Comparison of ENCODE assay signal across 33 cellular contexts in genomic region chr14:88499225-88499624, GRCh38. TPM values are rescaled to one million over a fixed set of nuclear protein-coding genes. Genes with fewer than 3 reads are reported as not detected.
"Had no signal": no experiment of that assay in that cellular context is flagged by ENCODE, and none has a peak within 500 bp of the region (broad histone marks: within the 10 kb centered on the region; RNA-seq: fewer than 3 reads in every experiment).

No MANE protein-coding gene starts in this region.

- H3K36me3 Mint-ChIP-seq: activated CD4-positive, alpha-beta memory T cell treated with anti-CD3 and anti-CD28 coated beads for 36 hours; activated CD8-positive, alpha-beta memory T cell treated with anti-CD3 and anti-CD28 coated beads, Interleukin-2, amount 10 ng/mL, durations not matched to agents 7 days and 5 days; activated naive CD8-positive, alpha-beta T cell had no signal

- H3K4me3 ChIP-seq: body of pancreas, esophagus muscularis mucosa, gastrocnemius medialis had no signal

- H3K9me3 ChIP-seq: body of pancreas, esophagus muscularis mucosa, gastrocnemius medialis had no signal

- H3K27ac Mint-ChIP-seq: activated CD4-positive, alpha-beta memory T cell treated with anti-CD3 and anti-CD28 coated beads for 36 hours; activated CD4-positive, alpha-beta T cell treated with anti-CD3 and anti-CD28 coated beads for 36 hours; activated CD4-positive, alpha-beta T cell treated with anti-CD3 and anti-CD28 coated beads, Interleukin-2, amount 10 ng/mL, durations not matched to agents 24 days and 14 days; activated CD8-positive, alpha-beta memory T cell treated with anti-CD3 and anti-CD28 coated beads, Interleukin-2, amount 10 ng/mL, durations not matched to agents 7 days and 5 days; activated CD8-positive, alpha-beta T cell treated with anti-CD3 and anti-CD28 coated beads, Interleukin-2, amount 10 ng/mL, durations not matched to agents 7 days and 5 days; activated naive CD8-positive, alpha-beta T cell; activated T-cell treated with anti-CD3 and anti-CD28 coated beads, Interleukin-2, amount 50 U/mL, for 24 hours; activated T-cell treated with anti-CD3 and anti-CD28 coated beads, Interleukin-2, amount 50 U/mL, for 72 hours; effector memory CD8-positive, alpha-beta T cell; T-helper 17 cell; T-helper 2 cell treated with Interferon-gamma antibody and Interleukin-4, amounts not matched to agents 5 μg/mL and 100 μg/mL, for 36 hours had no signal

- H3K9me3 Mint-ChIP-seq: activated CD4-positive, alpha-beta memory T cell treated with anti-CD3 and anti-CD28 coated beads for 36 hours; activated CD4-positive, alpha-beta T cell treated with anti-CD3 and anti-CD28 coated beads, Interleukin-2, amount 10 ng/mL, durations not matched to agents 24 days and 14 days; activated T-cell treated with anti-CD3 and anti-CD28 coated beads, Interleukin-2, amount 50 U/mL, for 24 hours; activated T-cell treated with anti-CD3 and anti-CD28 coated beads, Interleukin-2, amount 50 U/mL, for 72 hours; central memory CD8-positive, alpha-beta T cell; effector memory CD8-positive, alpha-beta T cell; T-helper 2 cell treated with Interferon-gamma antibody and Interleukin-4, amounts not matched to agents 5 μg/mL and 100 μg/mL, for 36 hours had no signal

- H3K4me3 Mint-ChIP-seq: activated CD4-positive, alpha-beta memory T cell treated with anti-CD3 and anti-CD28 coated beads for 36 hours; activated CD4-positive, alpha-beta T cell treated with anti-CD3 and anti-CD28 coated beads for 36 hours; activated CD4-positive, alpha-beta T cell treated with anti-CD3 and anti-CD28 coated beads, Interleukin-2, amount 10 ng/mL, durations not matched to agents 24 days and 14 days; activated CD8-positive, alpha-beta memory T cell treated with anti-CD3 and anti-CD28 coated beads, Interleukin-2, amount 10 ng/mL, durations not matched to agents 7 days and 5 days; activated CD8-positive, alpha-beta T cell treated with anti-CD3 and anti-CD28 coated beads, Interleukin-2, amount 10 ng/mL, durations not matched to agents 7 days and 5 days; activated naive CD8-positive, alpha-beta T cell; activated T-cell treated with anti-CD3 and anti-CD28 coated beads, Interleukin-2, amount 50 U/mL, for 24 hours; activated T-cell treated with anti-CD3 and anti-CD28 coated beads, Interleukin-2, amount 50 U/mL, for 72 hours; central memory CD8-positive, alpha-beta T cell; effector memory CD8-positive, alpha-beta T cell; T-helper 17 cell; T-helper 2 cell treated with Interferon-gamma antibody and Interleukin-4, amounts not matched to agents 5 μg/mL and 100 μg/mL, for 36 hours had no signal

- DNase-seq: activated CD4-positive, alpha-beta memory T cell treated with anti-CD3 and anti-CD28 coated beads for 36 hours; activated CD4-positive, alpha-beta T cell treated with anti-CD3 and anti-CD28 coated beads for 36 hours; activated CD4-positive, alpha-beta T cell treated with anti-CD3 and anti-CD28 coated beads, Interleukin-2, amount 10 ng/mL, durations not matched to agents 24 days and 14 days; activated CD4-positive, CD25-positive, alpha-beta regulatory T cell; activated CD4-positive, CD25-positive, alpha-beta regulatory T cell treated with anti-CD3 and anti-CD28 coated beads, Interleukin-2, amount 50 U/mL, for 72 hours; activated CD8-positive, alpha-beta memory T cell treated with anti-CD3 and anti-CD28 coated beads, Interleukin-2, amount 10 ng/mL, durations not matched to agents 7 days and 5 days; activated CD8-positive, alpha-beta memory T cell treated with anti-CD3 and anti-CD28 coated beads, Interleukin-2, amount 50 U/mL, for 4 hours; activated CD8-positive, alpha-beta T cell treated with anti-CD3 and anti-CD28 coated beads, Interleukin-2, amount 10 ng/mL, durations not matched to agents 7 days and 5 days; activated effector memory CD4-positive, alpha-beta T cell treated with Interleukin-2 at 50 U/mL for 16 hours; activated gamma-delta T cell treated with Interleukin-2 at 50 U/mL for 16 hours; activated naive CD4-positive, alpha-beta T cell treated with anti-CD3 and anti-CD28 coated beads, Interleukin-2, amount 50 U/mL, for 16 hours; activated naive CD4-positive, alpha-beta T cell treated with Interleukin-2 at 50 U/mL for 16 hours; activated T-cell treated with anti-CD3 and anti-CD28 coated beads for 4 hours; activated T-cell treated with anti-CD3 and anti-CD28 coated beads, Interleukin-2, amount 50 U/mL, for 24 hours; activated T-cell treated with anti-CD3 and anti-CD28 coated beads, Interleukin-2, amount 50 U/mL, for 72 hours; amygdala; aorta; body of pancreas; cortex of kidney; dermis blood vessel endothelial cell; effector CD4-positive, alpha-beta T cell; effector memory CD8-positive, alpha-beta T cell; erythroblast; foreskin keratinocyte; gastrocnemius medialis; glutamatergic neuron; T-helper 1 cell; T-helper 17 cell; T1000 had no signal

- H3K4me1 ChIP-seq: body of pancreas, esophagus muscularis mucosa, foreskin keratinocyte, gastrocnemius medialis had no signal

- H3K27me3 ChIP-seq: body of pancreas, esophagus muscularis mucosa, foreskin keratinocyte, gastrocnemius medialis had no signal

- H3K27ac ChIP-seq: body of pancreas, esophagus muscularis mucosa, foreskin keratinocyte, gastrocnemius medialis had no signal

- H3K4me1 Mint-ChIP-seq: activated CD4-positive, alpha-beta T cell treated with anti-CD3 and anti-CD28 coated beads for 36 hours; activated CD4-positive, alpha-beta T cell treated with anti-CD3 and anti-CD28 coated beads, Interleukin-2, amount 10 ng/mL, durations not matched to agents 24 days and 14 days; activated CD8-positive, alpha-beta memory T cell treated with anti-CD3 and anti-CD28 coated beads, Interleukin-2, amount 10 ng/mL, durations not matched to agents 7 days and 5 days; central memory CD8-positive, alpha-beta T cell had no signal

RNA-seq across cellular contexts. Expression of gene PTPN21, which starts 55.6 kb away (rescaled TPM):
- total RNA-seq: T-helper 17 cell had no signal
